11 cellular contexts compared by ENCODE assay signal in genomic region chr5:39176740-39177628, GRCh38. TPM values are rescaled to one million over a fixed set of nuclear protein-coding genes. Genes with fewer than 3 reads are reported as not detected.
DNase-seq lines count a peak whose midpoint lies in the region; ATAC-seq and TF ChIP-seq lines count a peak whose summit lies in the region.
"Had no signal": no experiment of that assay in that cellular context is flagged by ENCODE, and none has a peak within 500 bp of the region (broad histone marks: within the 10 kb centered on the region; RNA-seq: fewer than 3 reads in every experiment).

No MANE protein-coding gene starts in this region.

- peaks cover 0 to 6% (median 2%) of the 10 kb centered on the region in 7 donors for H3K9me3 Mint-ChIP-seq in CD4-positive, CD25-positive, alpha-beta regulatory T cell
- peaks cover 9% of the 10 kb centered on the region for H3K9me3 Mint-ChIP-seq in activated naive CD8-positive, alpha-beta T cell treated with anti-CD3 and anti-CD28 coated beads for 36 hours

- no peak for TF ChIP-seq CTCF in BE2C (IDR thresholded peaks at IDR 0.05; ENCODE audit: low read depth, low read length)

- H3K4me3 Mint-ChIP-seq in CD4-positive, CD25-positive, alpha-beta regulatory T cell = peak overlapping the region; percentile 78 to 96 (median 82)
- peak overlapping the region; percentile 72 for H3K4me3 Mint-ChIP-seq in activated naive CD8-positive, alpha-beta T cell treated with anti-CD3 and anti-CD28 coated beads for 36 hours

- H3K36me3 ChIP-seq in CD4-positive, CD25-positive, alpha-beta regulatory T cell (ENCODE audit: control insufficient read depth, insufficient read depth, low read length) = peaks cover 15% of the 10 kb centered on the region
- H3K36me3 ChIP-seq in BE2C = no peaks in the 10 kb centered on the region

- peaks cover 37% of the 10 kb centered on the region for H3K36me3 Mint-ChIP-seq in CD4-positive, CD25-positive, alpha-beta regulatory T cell
- peaks cover 45% of the 10 kb centered on the region for H3K36me3 Mint-ChIP-seq in activated naive CD8-positive, alpha-beta T cell treated with anti-CD3 and anti-CD28 coated beads for 36 hours

- DNase-seq in CD4-positive, CD25-positive, alpha-beta regulatory T cell = peak in 2 of 3 donors; percentile 60 to 70
- DNase-seq in Kasumi-1 (lab: John Stamatoyannopoulos, UW) (peak; percentile 44 to 50), BE2C (no peak), middle frontal gyrus (ENCODE audit: extremely low spot score, low spot score) (no peak), NCI-H345 treated with DMSO at 0.1 percent for 48 hours (lab: John Stamatoyannopoulos, UW; ENCODE audit: unreplicated experiment) (no peak), head of caudate nucleus (no peak)
- peak; percentile 55 for DNase-seq in activated naive CD8-positive, alpha-beta T cell treated with anti-CD3 and anti-CD28 coated beads for 36 hours
- DNase-seq: foreskin fibroblast, PC-9 had no signal

- no peaks in the 10 kb centered on the region for H3K27me3 Mint-ChIP-seq in CD4-positive, CD25-positive, alpha-beta regulatory T cell
- H3K27me3 Mint-ChIP-seq in activated naive CD8-positive, alpha-beta T cell treated with anti-CD3 and anti-CD28 coated beads for 36 hours = no peaks in the 10 kb centered on the region

- peak overlapping the region; percentile 93 to 98 (median 96) for H3K27ac Mint-ChIP-seq in CD4-positive, CD25-positive, alpha-beta regulatory T cell
- peak overlapping the region; percentile 94 for H3K27ac Mint-ChIP-seq in activated naive CD8-positive, alpha-beta T cell treated with anti-CD3 and anti-CD28 coated beads for 36 hours

- peak overlapping the region; percentile 84 for H3K27ac ChIP-seq in CD4-positive, CD25-positive, alpha-beta regulatory T cell (ENCODE audit: insufficient read depth, low read length, poor library complexity, severe bottlenecking)
- H3K27ac ChIP-seq: PC-9 had no signal

- H3K4me1 ChIP-seq in CD4-positive, CD25-positive, alpha-beta regulatory T cell (ENCODE audit: control insufficient read depth, insufficient read depth, low read length, poor library complexity, severe bottlenecking) = peaks cover 89% of the 10 kb centered on the region
- no peaks in the 10 kb centered on the region for H3K4me1 ChIP-seq in BE2C

- peaks cover 0 to 2% of the 10 kb centered on the region in 2 experiments for H3K9me3 ChIP-seq in CD4-positive, CD25-positive, alpha-beta regulatory T cell (ENCODE audit: control insufficient read depth in 2 of 2, low read length in 2 of 2)
- no peaks in the 10 kb centered on the region for H3K9me3 ChIP-seq in BE2C

- H3K27me3 ChIP-seq in CD4-positive, CD25-positive, alpha-beta regulatory T cell (ENCODE audit: control insufficient read depth, insufficient read depth, low read length) = no peaks in the 10 kb centered on the region
- peaks cover 8% of the 10 kb centered on the region for H3K27me3 ChIP-seq in BE2C

- intact Hi-C loops in head of caudate nucleus (cut with DNase I) = no loop called here

- peak overlapping the region; percentile 75 for H3K4me3 ChIP-seq in CD4-positive, CD25-positive, alpha-beta regulatory T cell (ENCODE audit: low read depth, low read length)
- no peak overlapping the region for H3K4me3 ChIP-seq in BE2C (ENCODE audit: low read depth, low read length)
- H3K4me3 ChIP-seq: PC-9 had no signal

- H3K4me1 Mint-ChIP-seq in CD4-positive, CD25-positive, alpha-beta regulatory T cell = peaks cover 64 to 97% (median 81%) of the 10 kb centered on the region in 4 donors
- peaks cover 89% of the 10 kb centered on the region for H3K4me1 Mint-ChIP-seq in activated naive CD8-positive, alpha-beta T cell treated with anti-CD3 and anti-CD28 coated beads for 36 hours

- peak; percentile 41 to 50 for ATAC-seq in CD4-positive, CD25-positive, alpha-beta regulatory T cell (ENCODE audit: low read depth in 2 of 2)
- peak; percentile 31 for ATAC-seq in GM21367 (IDR thresholded peaks at IDR 0.05; ENCODE audit: unreplicated experiment)

RNA-seq across cellular contexts. Expression of gene FYB1, which starts 42.4 kb away (rescaled TPM):
- total RNA-seq in CD4-positive, CD25-positive, alpha-beta regulatory T cell = 639 TPM
- 100 to 1,000 TPM; 197 to 254 (median 226) TPM for polyA plus RNA-seq in CD4-positive, CD25-positive, alpha-beta regulatory T cell
- total RNA-seq in activated naive CD8-positive, alpha-beta T cell treated with anti-CD3 and anti-CD28 coated beads for 36 hours = 10 to 100 TPM; 71.3 to 74.1 TPM
- not detected for polyA plus RNA-seq in BE2C (2012; ENCODE audit: insufficient read depth, insufficient read length, low read depth)
- total RNA-seq: Daoy had no signal

Comparison
In these comparisons a context has a peak if more than half of its experiments do, and no peak if none do; other contexts are left out.
1. DNase-seq: peak in CD4-positive, CD25-positive, alpha-beta regulatory T cell (2 of 3), Kasumi-1 (2 of 2) and activated naive CD8-positive, alpha-beta T cell treated with anti-CD3 and anti-CD28 coated beads for 36 hours (single experiment); none in BE2C (single experiment), middle frontal gyrus (single experiment), NCI-H345 treated with DMSO at 0.1 percent for 48 hours (single experiment) and head of caudate nucleus (0 of 42).